Comparison of ENCODE assay signal across 28 cellular contexts in genomic region chr2:220000080-220000479, GRCh38.
A peak's percentile ranks its signal among the peaks of the same experiment; 100 is the strongest.
DNase-seq lines count a peak whose midpoint lies in the region; ATAC-seq and TF ChIP-seq lines count a peak whose summit lies in the region.
"Had no signal": no experiment of that assay in that cellular context is flagged by ENCODE, and none has a peak within 500 bp of the region (broad histone marks: within the 10 kb centered on the region; RNA-seq: fewer than 3 reads in every experiment).

No MANE protein-coding gene starts in this region.

- H3K27ac Mint-ChIP-seq in osteocyte (ENCODE audit: unreplicated experiment) (peak overlapping the region; percentile 29), Calu3 (ENCODE audit: unreplicated experiment) (no peak overlapping the region)
- H3K27ac Mint-ChIP-seq: B cell; CD8-positive, alpha-beta T cell had no signal

- no peaks in the 10 kb centered on the region for H3K36me3 ChIP-seq in tibial nerve
- H3K36me3 ChIP-seq: SJCRH30 had no signal

- intact Hi-C loops in Calu3 (cut with micrococcal nuclease; ENCODE audit: unreplicated experiment), result no loop called here

- no peaks in the 10 kb centered on the region for H3K27me3 ChIP-seq in tibial nerve
- H3K27me3 ChIP-seq: SJCRH30 had no signal

- no peaks in the 10 kb centered on the region for H3K4me1 ChIP-seq in tibial nerve
- H3K4me1 ChIP-seq: SJCRH30 had no signal

- H3K4me3 ChIP-seq in cardiac fibroblast (replicated peaks in 1 of 2; ENCODE audit: low read depth in 2 of 2, low read length in 2 of 2) (no peak overlapping the region), tibial nerve (no peak overlapping the region)
- H3K4me3 ChIP-seq: K562, SJCRH30 had no signal

- no TSS peak for BruUV-seq in Calu3 (replicated peaks; lab: Mats Ljungman, UMichigan)

- TF ChIP-seq EP300 in tibial nerve (IDR thresholded peaks at IDR 0.05), result no peak

- H3K9me3 ChIP-seq in tibial nerve, result no peaks in the 10 kb centered on the region
- H3K9me3 ChIP-seq: Caco-2, SJCRH30 had no signal

- CTCF ChIA-PET in Calu3 (lab: Charles Lee), result no interaction called here

- H3K4me1 Mint-ChIP-seq in osteocyte (ENCODE audit: unreplicated experiment), result peaks cover 46% of the 10 kb centered on the region
- no peaks in the 10 kb centered on the region for H3K4me1 Mint-ChIP-seq in Calu3 (ENCODE audit: low read depth, unreplicated experiment)
- H3K4me1 Mint-ChIP-seq: B cell had no signal

- no peak for TF ChIP-seq POLR2A in tibial nerve (IDR thresholded peaks at IDR 0.05)

- H3K4me3 Mint-ChIP-seq in osteocyte (ENCODE audit: unreplicated experiment) (no peak overlapping the region), Calu3 (ENCODE audit: low read depth, unreplicated experiment) (no peak overlapping the region)
- H3K4me3 Mint-ChIP-seq: B cell; CD8-positive, alpha-beta T cell had no signal

- peaks cover 3% of the 10 kb centered on the region for H3K9me3 Mint-ChIP-seq in osteocyte (ENCODE audit: unreplicated experiment)
- H3K9me3 Mint-ChIP-seq in Calu3 (ENCODE audit: low read depth, unreplicated experiment), result no peaks in the 10 kb centered on the region
- H3K9me3 Mint-ChIP-seq: CD8-positive, alpha-beta T cell had no signal

- 84 to 87% methylated on average over 3 of the region's 3 CpGs for WGBS in tibial nerve, 2 donors

- no peak for ATAC-seq in GM18520 (IDR thresholded peaks at IDR 0.05; ENCODE audit: unreplicated experiment)
- ATAC-seq: CD8-positive, alpha-beta T cell; HepG2; K562; PC-3; Right ventricle myocardium inferior had no signal

- DNase-seq in LHCN-M2 (ENCODE audit: low read depth), result peak; percentile 17
- peak; percentile 5 to 24 for DNase-seq in cardiac fibroblast (ENCODE audit: low read depth in 2 of 2)
- DNase-seq in osteocyte (ENCODE audit: extremely low spot score, unreplicated experiment), result no peak
- no peak for DNase-seq in islet precursor cell
- DNase-seq in Calu3, result no peak
- DNase-seq in tibial nerve (ENCODE audit: low spot score in 2 of 2), result no peak
- DNase-seq: Caco-2; CD8-positive, alpha-beta T cell; DMS 273 treated with DMSO at 0.1 percent for 48 hours; DMS79; Kasumi-1; MV-4-11; NCI-H1105; NCI-H1436 treated with DMSO at 0.1 percent for 48 hours; NCI-H187 treated with DMSO at 0.1 percent for 48 hours; NCI-H2171 treated with DMSO at 0.1 percent for 48 hours; NCI-H446; NCI-H524 treated with DMSO at 0.1 percent for 48 hours; NCI-H774; NK-92 treated with Interleukin-12 subunit alpha and Interleukin-12 subunit beta, amount 100 ng/mL, for 24 hours; PC-3; SJCRH30 had no signal

- TF ChIP-seq CTCF in cardiac fibroblast (IDR thresholded peaks at IDR 0.05; ENCODE audit: low read depth, low read length) (no peak), osteocyte (IDR thresholded peaks at IDR 0.05) (no peak), Calu3 (IDR thresholded peaks at IDR 0.05; ENCODE audit: unreplicated experiment) (no peak), tibial nerve (IDR thresholded peaks at IDR 0.05) (no peak)

- H3K27me3 Mint-ChIP-seq in osteocyte (ENCODE audit: unreplicated experiment), result no peaks in the 10 kb centered on the region
- no peaks in the 10 kb centered on the region for H3K27me3 Mint-ChIP-seq in Calu3 (ENCODE audit: unreplicated experiment)
- H3K27me3 Mint-ChIP-seq: B cell had no signal

- no peak overlapping the region for H3K27ac ChIP-seq in tibial nerve
- H3K27ac ChIP-seq: C4-2B, SJCRH30 had no signal

- H3K36me3 Mint-ChIP-seq in osteocyte (ENCODE audit: unreplicated experiment) (no peaks in the 10 kb centered on the region), Calu3 (ENCODE audit: insufficient read depth, unreplicated experiment) (no peaks in the 10 kb centered on the region)
- H3K36me3 Mint-ChIP-seq: CD8-positive, alpha-beta T cell had no signal

Comparison
In these comparisons a context has a peak if more than half of its experiments do, and no peak if none do; other contexts are left out.
1. DNase-seq: peak in LHCN-M2 (single experiment) and cardiac fibroblast (2 of 2); none in osteocyte (single experiment), islet precursor cell (single experiment), Calu3 (single experiment) and tibial nerve (0 of 2).